8 cellular contexts compared by ENCODE assay signal in the genomic region with DNA sequence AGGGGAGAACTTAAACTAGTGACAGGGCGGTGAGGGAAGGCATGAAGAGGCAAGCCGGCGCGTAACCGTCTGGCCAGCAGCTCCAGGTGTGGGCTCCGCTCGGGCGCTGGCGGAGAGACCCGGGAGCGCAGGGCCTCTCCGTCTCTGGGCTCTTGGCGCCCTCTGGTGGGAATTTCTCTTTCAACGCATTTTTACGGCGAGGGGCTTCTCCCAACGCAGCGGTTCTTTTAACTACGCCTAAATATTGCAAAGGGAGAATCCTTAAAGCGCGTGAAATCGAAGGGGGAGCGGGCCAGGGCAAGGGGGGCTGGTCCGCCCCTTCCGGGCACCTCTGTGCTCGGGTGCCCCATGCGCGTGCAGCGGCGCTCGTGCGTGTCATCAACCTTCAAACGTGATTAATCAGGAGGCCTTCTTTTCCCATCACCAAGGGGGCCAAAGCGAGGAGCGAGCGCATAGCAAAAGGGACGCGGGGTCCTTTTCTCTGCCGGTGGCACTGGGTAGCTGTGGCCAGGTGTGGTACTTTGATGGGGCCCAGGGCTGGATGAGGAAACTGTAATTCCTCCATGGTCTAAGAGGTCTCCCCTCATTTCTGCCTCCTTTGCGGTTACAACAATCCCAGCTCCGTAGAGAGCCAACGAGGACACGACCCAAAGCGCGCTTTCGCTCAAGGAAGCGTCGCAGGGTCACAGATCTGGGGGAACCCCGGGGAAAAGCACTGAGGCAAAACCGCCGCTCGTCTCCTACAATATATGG. TPM values are rescaled to one million over a fixed set of nuclear protein-coding genes. Genes with fewer than 3 reads are reported as not detected.
DNase-seq lines count a peak whose midpoint lies in the region; ATAC-seq and TF ChIP-seq lines count a peak whose summit lies in the region.

No MANE protein-coding gene starts in this region.

- H3K27ac Mint-ChIP-seq in HFFc6, result no peak overlapping the region

- H3K27me3 Mint-ChIP-seq in HFFc6 (ENCODE audit: insufficient read depth), result peaks cover 58% of the 10 kb centered on the region

- DNase-seq in COLO829 (ENCODE audit: low spot score) (peak; percentile 59), HFFc6 (no peak), NCI-H446 (lab: John Stamatoyannopoulos, UW) (peak; percentile 76 to 83), dermis blood vessel endothelial cell (peak; percentile 74), medulla oblongata (ENCODE audit: extremely low spot score) (peak; percentile 51)
- DNase-seq in activated CD4-positive, alpha-beta T cell treated with anti-CD3 and anti-CD28 coated beads for 24 hours (ENCODE audit: low read depth in 2 of 2), result peak; percentile 56 to 61
- DNase-seq in stimulated activated CD8-positive, alpha-beta memory T cell treated with anti-CD3 and anti-CD28 coated beads, Interleukin-2, amount 100 ng/mL, for 48 hours (ENCODE audit: low read depth in 2 of 2), result peak; percentile 52 to 55

- ATAC-seq in GM21528 (IDR thresholded peaks at IDR 0.05; ENCODE audit: low FRiP score, unreplicated experiment), result no peak

- no peaks in the 10 kb centered on the region for H3K36me3 Mint-ChIP-seq in HFFc6 (ENCODE audit: low read depth)

- TF ChIP-seq CTCF in HFFc6 (IDR thresholded peaks at IDR 0.05), result peak; percentile 84

- peak overlapping the region; percentile 75; the same call in 1 of the 2 replicates for H3K4me3 Mint-ChIP-seq in HFFc6

- peaks cover 21% of the 10 kb centered on the region for H3K4me1 Mint-ChIP-seq in HFFc6 (ENCODE audit: low read depth)

- H3K9me3 Mint-ChIP-seq in HFFc6, result no peaks in the 10 kb centered on the region

RNA-seq across cellular contexts. Expression of gene GAD1, which starts 0.8 kb away (rescaled TPM):
- under 1 TPM in 2 of 6 experiments, not detected in 4; 0.21 to 0.26 TPM for total RNA-seq in HFFc6 (2021; fragmentation: NEBNext Ultra II Directional; extraction: Animal tissue kit (Norgen Biotek cat#: 25700))
- 0.47 TPM in 1 of 2 replicates, not detected in the other for total RNA-seq in dermis blood vessel endothelial cell

RNA-seq across cellular contexts. Expression of gene ERICH2, which starts 45.7 kb away (rescaled TPM):
- not detected for total RNA-seq in HFFc6 (2021; fragmentation: NEBNext Ultra II Directional; extraction: Animal tissue kit (Norgen Biotek cat#: 25700))
- not detected in 2 replicates for total RNA-seq in dermis blood vessel endothelial cell
